In the genomic region with DNA sequence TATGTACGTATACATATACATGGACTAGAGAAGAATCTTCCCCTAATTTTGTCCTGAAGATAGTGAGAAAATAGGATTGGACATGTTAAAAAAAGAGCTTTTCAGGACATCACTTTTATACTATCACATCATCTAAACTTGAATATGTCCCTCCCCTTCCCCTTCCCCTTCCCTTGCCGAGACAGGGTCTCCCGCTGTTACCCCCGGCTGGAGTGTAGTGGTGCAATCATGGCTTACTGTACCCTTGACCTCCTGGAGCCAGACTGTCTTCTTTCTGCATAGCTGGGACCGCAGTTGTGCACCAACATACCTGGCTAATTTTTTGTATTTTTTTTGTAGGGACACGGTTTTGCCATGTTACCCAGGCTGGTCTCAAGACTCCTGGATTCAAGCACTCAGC, we compare ENCODE assay signal across 1 cellular context.
TF ChIP-seq lines count a peak whose summit lies in the region.

No MANE protein-coding gene starts in this region.

TF ChIP-seq in WTC11, 78 proteins besides CTCF, POLR2A, EP300 and RAD21:
- TF ChIP-seq SMAD3 (CRISPR knock-in tag; IDR thresholded peaks at IDR 0.05; ENCODE audit: borderline replicate concordance): no peak
- no peak for TF ChIP-seq ZNF138 (CRISPR knock-in tag; conservative IDR thresholded peaks at IDR 0.05)
- no peak for TF ChIP-seq CREB1 (CRISPR knock-in tag; IDR thresholded peaks at IDR 0.05)
- no peak for TF ChIP-seq ZNF396 (CRISPR knock-in tag; IDR thresholded peaks at IDR 0.05; ENCODE audit: borderline replicate concordance)
- TF ChIP-seq JUN (CRISPR knock-in tag; IDR thresholded peaks at IDR 0.05): no peak
- TF ChIP-seq, protein P1, sequence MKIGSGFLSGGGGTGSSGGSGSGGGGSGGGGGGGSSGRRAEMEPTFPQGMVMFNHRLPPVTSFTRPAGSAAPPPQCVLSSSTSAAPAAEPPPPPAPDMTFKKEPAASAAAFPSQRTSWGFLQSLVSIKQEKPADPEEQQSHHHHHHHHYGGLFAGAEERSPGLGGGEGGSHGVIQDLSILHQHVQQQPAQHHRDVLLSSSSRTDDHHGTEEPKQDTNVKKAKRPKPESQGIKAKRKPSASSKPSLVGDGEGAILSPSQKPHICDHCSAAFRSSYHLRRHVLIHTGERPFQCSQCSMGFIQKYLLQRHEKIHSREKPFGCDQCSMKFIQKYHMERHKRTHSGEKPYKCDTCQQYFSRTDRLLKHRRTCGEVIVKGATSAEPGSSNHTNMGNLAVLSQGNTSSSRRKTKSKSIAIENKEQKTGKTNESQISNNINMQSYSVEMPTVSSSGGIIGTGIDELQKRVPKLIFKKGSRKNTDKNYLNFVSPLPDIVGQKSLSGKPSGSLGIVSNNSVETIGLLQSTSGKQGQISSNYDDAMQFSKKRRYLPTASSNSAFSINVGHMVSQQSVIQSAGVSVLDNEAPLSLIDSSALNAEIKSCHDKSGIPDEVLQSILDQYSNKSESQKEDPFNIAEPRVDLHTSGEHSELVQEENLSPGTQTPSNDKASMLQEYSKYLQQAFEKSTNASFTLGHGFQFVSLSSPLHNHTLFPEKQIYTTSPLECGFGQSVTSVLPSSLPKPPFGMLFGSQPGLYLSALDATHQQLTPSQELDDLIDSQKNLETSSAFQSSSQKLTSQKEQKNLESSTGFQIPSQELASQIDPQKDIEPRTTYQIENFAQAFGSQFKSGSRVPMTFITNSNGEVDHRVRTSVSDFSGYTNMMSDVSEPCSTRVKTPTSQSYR (CRISPR knock-in tag; IDR thresholded peaks at IDR 0.05): no peak
- no peak for TF ChIP-seq CREM (CRISPR knock-in tag; IDR thresholded peaks at IDR 0.05)
- no peak for TF ChIP-seq NR2C2 (CRISPR knock-in tag; IDR thresholded peaks at IDR 0.05)
- no peak for TF ChIP-seq ZNF317 (CRISPR knock-in tag; IDR thresholded peaks at IDR 0.05; ENCODE audit: borderline replicate concordance, low read depth)
- TF ChIP-seq, protein P2, sequence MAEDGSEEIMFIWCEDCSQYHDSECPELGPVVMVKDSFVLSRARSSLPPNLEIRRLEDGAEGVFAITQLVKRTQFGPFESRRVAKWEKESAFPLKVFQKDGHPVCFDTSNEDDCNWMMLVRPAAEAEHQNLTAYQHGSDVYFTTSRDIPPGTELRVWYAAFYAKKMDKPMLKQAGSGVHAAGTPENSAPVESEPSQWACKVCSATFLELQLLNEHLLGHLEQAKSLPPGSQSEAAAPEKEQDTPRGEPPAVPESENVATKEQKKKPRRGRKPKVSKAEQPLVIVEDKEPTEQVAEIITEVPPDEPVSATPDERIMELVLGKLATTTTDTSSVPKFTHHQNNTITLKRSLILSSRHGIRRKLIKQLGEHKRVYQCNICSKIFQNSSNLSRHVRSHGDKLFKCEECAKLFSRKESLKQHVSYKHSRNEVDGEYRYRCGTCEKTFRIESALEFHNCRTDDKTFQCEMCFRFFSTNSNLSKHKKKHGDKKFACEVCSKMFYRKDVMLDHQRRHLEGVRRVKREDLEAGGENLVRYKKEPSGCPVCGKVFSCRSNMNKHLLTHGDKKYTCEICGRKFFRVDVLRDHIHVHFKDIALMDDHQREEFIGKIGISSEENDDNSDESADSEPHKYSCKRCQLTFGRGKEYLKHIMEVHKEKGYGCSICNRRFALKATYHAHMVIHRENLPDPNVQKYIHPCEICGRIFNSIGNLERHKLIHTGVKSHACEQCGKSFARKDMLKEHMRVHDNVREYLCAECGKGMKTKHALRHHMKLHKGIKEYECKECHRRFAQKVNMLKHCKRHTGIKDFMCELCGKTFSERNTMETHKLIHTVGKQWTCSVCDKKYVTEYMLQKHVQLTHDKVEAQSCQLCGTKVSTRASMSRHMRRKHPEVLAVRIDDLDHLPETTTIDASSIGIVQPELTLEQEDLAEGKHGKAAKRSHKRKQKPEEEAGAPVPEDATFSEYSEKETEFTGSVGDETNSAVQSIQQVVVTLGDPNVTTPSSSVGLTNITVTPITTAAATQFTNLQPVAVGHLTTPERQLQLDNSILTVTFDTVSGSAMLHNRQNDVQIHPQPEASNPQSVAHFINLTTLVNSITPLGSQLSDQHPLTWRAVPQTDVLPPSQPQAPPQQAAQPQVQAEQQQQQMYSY (CRISPR knock-in tag; IDR thresholded peaks at IDR 0.05): no peak
- TF ChIP-seq OVOL2 (CRISPR knock-in tag; IDR thresholded peaks at IDR 0.05; ENCODE audit: borderline replicate concordance): no peak
- no peak for TF ChIP-seq GABPB1 (CRISPR knock-in tag; IDR thresholded peaks at IDR 0.05)
- no peak for TF ChIP-seq CDX4 (CRISPR knock-in tag; IDR thresholded peaks at IDR 0.05; ENCODE audit: borderline replicate concordance)
- TF ChIP-seq, protein P3, sequence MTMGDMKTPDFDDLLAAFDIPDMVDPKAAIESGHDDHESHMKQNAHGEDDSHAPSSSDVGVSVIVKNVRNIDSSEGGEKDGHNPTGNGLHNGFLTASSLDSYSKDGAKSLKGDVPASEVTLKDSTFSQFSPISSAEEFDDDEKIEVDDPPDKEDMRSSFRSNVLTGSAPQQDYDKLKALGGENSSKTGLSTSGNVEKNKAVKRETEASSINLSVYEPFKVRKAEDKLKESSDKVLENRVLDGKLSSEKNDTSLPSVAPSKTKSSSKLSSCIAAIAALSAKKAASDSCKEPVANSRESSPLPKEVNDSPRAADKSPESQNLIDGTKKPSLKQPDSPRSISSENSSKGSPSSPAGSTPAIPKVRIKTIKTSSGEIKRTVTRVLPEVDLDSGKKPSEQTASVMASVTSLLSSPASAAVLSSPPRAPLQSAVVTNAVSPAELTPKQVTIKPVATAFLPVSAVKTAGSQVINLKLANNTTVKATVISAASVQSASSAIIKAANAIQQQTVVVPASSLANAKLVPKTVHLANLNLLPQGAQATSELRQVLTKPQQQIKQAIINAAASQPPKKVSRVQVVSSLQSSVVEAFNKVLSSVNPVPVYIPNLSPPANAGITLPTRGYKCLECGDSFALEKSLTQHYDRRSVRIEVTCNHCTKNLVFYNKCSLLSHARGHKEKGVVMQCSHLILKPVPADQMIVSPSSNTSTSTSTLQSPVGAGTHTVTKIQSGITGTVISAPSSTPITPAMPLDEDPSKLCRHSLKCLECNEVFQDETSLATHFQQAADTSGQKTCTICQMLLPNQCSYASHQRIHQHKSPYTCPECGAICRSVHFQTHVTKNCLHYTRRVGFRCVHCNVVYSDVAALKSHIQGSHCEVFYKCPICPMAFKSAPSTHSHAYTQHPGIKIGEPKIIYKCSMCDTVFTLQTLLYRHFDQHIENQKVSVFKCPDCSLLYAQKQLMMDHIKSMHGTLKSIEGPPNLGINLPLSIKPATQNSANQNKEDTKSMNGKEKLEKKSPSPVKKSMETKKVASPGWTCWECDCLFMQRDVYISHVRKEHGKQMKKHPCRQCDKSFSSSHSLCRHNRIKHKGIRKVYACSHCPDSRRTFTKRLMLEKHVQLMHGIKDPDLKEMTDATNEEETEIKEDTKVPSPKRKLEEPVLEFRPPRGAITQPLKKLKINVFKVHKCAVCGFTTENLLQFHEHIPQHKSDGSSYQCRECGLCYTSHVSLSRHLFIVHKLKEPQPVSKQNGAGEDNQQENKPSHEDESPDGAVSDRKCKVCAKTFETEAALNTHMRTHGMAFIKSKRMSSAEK (CRISPR knock-in tag; IDR thresholded peaks at IDR 0.05; ENCODE audit: borderline replicate concordance): no peak
- no peak for TF ChIP-seq HMGA2 (CRISPR knock-in tag; IDR thresholded peaks at IDR 0.05)
- no peak for TF ChIP-seq ARID4B (CRISPR knock-in tag; IDR thresholded peaks at IDR 0.05; ENCODE audit: borderline replicate concordance)
